ENCODE assay signal across 10 cellular contexts in the genomic region with DNA sequence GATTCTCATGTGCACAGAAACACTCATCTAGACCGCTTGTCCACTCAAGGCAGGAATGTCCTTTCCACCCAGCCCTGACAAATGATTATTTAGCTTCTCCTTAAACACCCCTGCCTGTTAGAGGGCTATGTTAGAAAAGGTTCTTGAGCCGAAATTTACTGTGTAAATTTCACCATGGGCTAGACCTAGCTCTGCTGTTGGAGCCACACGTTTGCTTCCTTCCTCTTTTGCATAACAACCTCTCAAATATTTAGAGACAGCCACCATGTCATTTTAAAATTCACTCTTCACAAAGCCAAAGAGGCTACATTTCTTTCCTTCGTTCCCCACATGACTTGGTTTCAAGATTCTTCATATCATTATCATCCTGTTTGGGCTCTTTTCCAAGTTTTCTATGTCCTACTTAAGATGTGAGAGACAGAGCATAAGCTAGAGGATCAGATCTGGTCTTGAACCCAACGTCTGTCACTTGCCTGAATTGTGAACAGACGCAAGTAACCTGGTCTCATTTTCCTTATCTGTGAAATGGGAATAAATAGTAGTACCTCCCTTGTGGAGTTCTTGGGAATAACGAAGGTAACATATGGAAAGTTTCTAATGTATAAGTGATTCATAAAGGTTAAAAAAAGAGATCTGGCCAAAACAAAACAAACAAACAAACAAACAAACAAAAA. TPM values are rescaled to one million over a fixed set of nuclear protein-coding genes. Genes with fewer than 3 reads are reported as not detected.
DNase-seq lines count a peak whose midpoint lies in the region; ATAC-seq, FAIRE-seq and TF ChIP-seq lines count a peak whose summit lies in the region.
"Had no signal": no experiment of that assay in that cellular context is flagged by ENCODE, and none has a peak within 500 bp of the region (broad histone marks: within the 10 kb centered on the region; RNA-seq: fewer than 3 reads in every experiment).

No MANE protein-coding gene starts in this region.

- FAIRE-seq in HepG2 (lab: Jason Lieb, UNC): no peak

- H4K20me1 ChIP-seq in DOHH2 (ENCODE audit: control insufficient read depth, insufficient read depth, low read depth, low read length) (no peaks in the 10 kb centered on the region), Loucy (ENCODE audit: insufficient read depth, low read length, poor library complexity, severe bottlenecking) (no peaks in the 10 kb centered on the region), HepG2 (ENCODE audit: insufficient read depth, low read length) (no peaks in the 10 kb centered on the region)

- no peak for TF ChIP-seq POLR2A in HepG2 (IDR thresholded peaks at IDR 0.05; ENCODE audit: insufficient read depth in 1 of 2, low read depth in 2 of 2, low read length in 2 of 2)

- TF ChIP-seq EP300 in HepG2 (IDR thresholded peaks at IDR 0.05; ENCODE audit: low read depth in 2 of 2, low read length in 2 of 2) (no peak), HepG2 (CRISPR knock-in tag; IDR thresholded peaks at IDR 0.05; ENCODE audit: borderline replicate concordance) (no peak)

- H3K9me2 ChIP-seq in DOHH2 (replicated peaks; ENCODE audit: control insufficient read depth, low read length) (no peaks in the 10 kb centered on the region), Loucy (replicated peaks; ENCODE audit: low read depth, low read length) (no peaks in the 10 kb centered on the region)

- H3F3A ChIP-seq in DOHH2 (ENCODE audit: control insufficient read depth, insufficient read depth): no peaks in the 10 kb centered on the region
- H3F3A ChIP-seq in Loucy (ENCODE audit: low read depth): no peaks in the 10 kb centered on the region

- H3K9me3 ChIP-seq in DOHH2 (ENCODE audit: control insufficient read depth, insufficient read depth, low read length) (no peaks in the 10 kb centered on the region), Loucy (ENCODE audit: insufficient read depth, low read depth, low read length) (no peaks in the 10 kb centered on the region), HepG2 (ENCODE audit: low read length) (no peaks in the 10 kb centered on the region)

- CTCF ChIA-PET in WTC11 (lab: Charles Lee): no interaction called here
- CTCF ChIA-PET in HepG2 (lab: Yijun Ruan, JAX; ENCODE audit: low intra/inter-chr PET ratio, low total read pairs): no interaction called here

- no peak for TF ChIP-seq RAD21 in HepG2 (CRISPR knock-in tag; IDR thresholded peaks at IDR 0.05)

- intact Hi-C loops in HepG2 (cut with micrococcal nuclease; ENCODE audit: unreplicated experiment): no loop called here

- 0 out of 2 replicates have a peak overlapping the region, but pooled peaks have one; percentile 19 for H3K27ac Mint-ChIP-seq in WTC11
- H3K27ac Mint-ChIP-seq in mesothelial cell of epicardium: peak overlapping the region; percentile 34

- WGBS in HepG2 (ENCODE audit: low lambda C conversion rate): 31% methylated on average over 6 of the region's 7 CpGs

- H3K9me3 Mint-ChIP-seq in WTC11 (no peaks in the 10 kb centered on the region), mesothelial cell of epicardium (peaks cover 22% of the 10 kb centered on the region)

- H3K4me1 Mint-ChIP-seq in WTC11 (peaks cover 40% of the 10 kb centered on the region), mesothelial cell of epicardium (peaks cover 35% of the 10 kb centered on the region)

- in situ Hi-C loops in HepG2 (cut with HindIII; ENCODE audit: extremely low pct_ligation_motif_present, low pct_unique_long_range_greater_than_20kb): no loop called here

- H3K9ac ChIP-seq in Loucy (ENCODE audit: low read depth, low read length, poor library complexity, severe bottlenecking) (no peak overlapping the region), HepG2 (ENCODE audit: insufficient read depth, low read depth, low read length) (no peak overlapping the region)

- DNase-seq in WTC11 (ENCODE audit: low spot score): no peak
- DNase-seq in mesothelial cell of epicardium (ENCODE audit: low spot score in 2 of 2, unreplicated experiment in 2 of 2): no peak
- DNase-seq in stimulated activated CD4-positive, alpha-beta T cell treated with anti-CD3 and anti-CD28 coated beads, Interleukin-15, amount 100 ng/mL, for 24 hours: no peak
- no peak for DNase-seq in HepG2 (ENCODE audit: low spot score)
- no peak for DNase-seq in foreskin fibroblast
- DNase-seq: activated CD4-positive, CD25-positive, alpha-beta regulatory T cell treated with anti-CD3 and anti-CD28 coated beads, Interleukin-2, amount 50 U/mL, for 72 hours had no signal

- H2AFZ ChIP-seq in Loucy (ENCODE audit: low read length) (no peak overlapping the region), HepG2 (ENCODE audit: low read length) (no peak overlapping the region)

- POLR2A ChIA-PET in WTC11 (lab: Charles Lee): no interaction called here
- POLR2A ChIA-PET in HepG2 (lab: Yijun Ruan, JAX): no interaction called here

- BruUV-seq in HepG2 (replicated peaks; lab: Mats Ljungman, UMichigan): no TSS peak

- TF ChIP-seq CTCF in DOHH2 (IDR thresholded peaks at IDR 0.05; ENCODE audit: low read depth, low read length, poor library complexity, severe bottlenecking): no peak
- no peak for TF ChIP-seq CTCF in Loucy (conservative IDR thresholded peaks at IDR 0.05; ENCODE audit: low read length)
- TF ChIP-seq CTCF in WTC11 (IDR thresholded peaks at IDR 0.05): no peak
- no peak for TF ChIP-seq CTCF in mesothelial cell of epicardium (IDR thresholded peaks at IDR 0.05; ENCODE audit: unreplicated experiment)
- TF ChIP-seq CTCF in HepG2 (CRISPR knock-in tag; IDR thresholded peaks at IDR 0.05): no peak
- no peak for TF ChIP-seq CTCF in foreskin fibroblast (IDR thresholded peaks at IDR 0.05; ENCODE audit: low read depth, low read length)

- no peaks in the 10 kb centered on the region for H3K36me3 Mint-ChIP-seq in WTC11
- H3K36me3 Mint-ChIP-seq in mesothelial cell of epicardium: peaks cover 9% of the 10 kb centered on the region

- H3K4me1 ChIP-seq in DOHH2 (ENCODE audit: control insufficient read depth, low read length) (peaks cover 46% of the 10 kb centered on the region), Loucy (ENCODE audit: insufficient read depth, low read length, poor library complexity, severe bottlenecking) (peaks cover 28% of the 10 kb centered on the region), HepG2 (ENCODE audit: insufficient read depth, low read length) (peaks cover 4% of the 10 kb centered on the region; the same call in 1 of the 2 replicates)

- no peak for ATAC-seq in WTC11
- ATAC-seq in HG02970 (IDR thresholded peaks at IDR 0.05; ENCODE audit: low FRiP score, unreplicated experiment): no peak
- ATAC-seq in HepG2: no peak
- ATAC-seq: HCT116 had no signal

- no peaks in the 10 kb centered on the region for H3K36me3 ChIP-seq in DOHH2 (ENCODE audit: control insufficient read depth, low read length)
- no peaks in the 10 kb centered on the region for H3K36me3 ChIP-seq in Loucy (ENCODE audit: insufficient read depth, low read length)
- no peaks in the 10 kb centered on the region for H3K36me3 ChIP-seq in HepG2 (replicated peaks in 1 of 2; ENCODE audit: control insufficient read depth in 1 of 2, insufficient read depth in 2 of 2, low read length in 2 of 2)

- H3K27me3 ChIP-seq in DOHH2 (ENCODE audit: control insufficient read depth, low read length) (no peaks in the 10 kb centered on the region), Loucy (ENCODE audit: insufficient read depth, low read length, poor library complexity, severe bottlenecking) (no peaks in the 10 kb centered on the region), HepG2 (ENCODE audit: control insufficient read depth in 1 of 2, insufficient read depth in 2 of 2, low read length in 2 of 2) (no peaks in the 10 kb centered on the region)

- H3K4me2 ChIP-seq in DOHH2 (ENCODE audit: low read length) (peak overlapping the region; percentile 62), Loucy (ENCODE audit: low read depth, low read length, poor library complexity, severe bottlenecking) (peak overlapping the region; percentile 16), HepG2 (ENCODE audit: low read depth, low read length) (no peak overlapping the region)

- peaks cover 81% of the 10 kb centered on the region for H3K79me2 ChIP-seq in DOHH2 (ENCODE audit: control insufficient read depth, low read length)
- peaks cover 72% of the 10 kb centered on the region for H3K79me2 ChIP-seq in Loucy (ENCODE audit: insufficient read depth, low read length)
- no peaks in the 10 kb centered on the region for H3K79me2 ChIP-seq in HepG2 (ENCODE audit: insufficient read depth, low read length)

- H3K4me3 ChIP-seq in DOHH2 (ENCODE audit: low read length) (peak overlapping the region; percentile 54), Loucy (ENCODE audit: low read length, poor library complexity, severe bottlenecking) (no peak overlapping the region), HepG2 (replicated peaks in 1 of 3; ENCODE audit: insufficient read depth in 1 of 3, low read depth in 2 of 3, low read length in 3 of 3) (no peak overlapping the region), foreskin fibroblast (ENCODE audit: low read depth in 1 of 2, low read length in 2 of 2) (no peak overlapping the region)

- H3K4me3 Mint-ChIP-seq in WTC11 (no peak overlapping the region), mesothelial cell of epicardium (no peak overlapping the region)

- H3K27ac ChIP-seq in DOHH2 (ENCODE audit: low read depth, low read length) (peak overlapping the region; percentile 56), HepG2 (ENCODE audit: extremely low read length, insufficient read depth, low read length) (no peak overlapping the region)

- H3K27me3 Mint-ChIP-seq in WTC11 (ENCODE audit: low read depth) (peaks cover 10% of the 10 kb centered on the region), mesothelial cell of epicardium (ENCODE audit: low read depth) (no peaks in the 10 kb centered on the region)

RNA-seq across cellular contexts. Expression of a gene that starts 6.6 kb away (rescaled TPM):
- total RNA-seq in WTC11 (2021): 12.5 to 13.4 TPM (median 13.1 TPM) in 3 replicates
- total RNA-seq in mesothelial cell of epicardium: 53.6 to 58.2 TPM (median 56.7 TPM) in 3 replicates
- total RNA-seq in HepG2 (2016; rRNA removed; fragmentation: Illumina TruSeq; extraction: Trizol): 0.02 TPM in 1 of 2 replicates, not detected in the other
- not detected in 2 replicates for total RNA-seq in HepG2 (2016; cell fraction: cytosol; rRNA removed; fragmentation: Illumina TruSeq; extraction: Trizol; ENCODE audit: low read depth)
- total RNA-seq in HepG2 (2016; cell fraction: insoluble cytoplasmic fraction; rRNA removed; fragmentation: Illumina TruSeq; extraction: Trizol): 0.03 and 0.09 TPM in 2 replicates
- total RNA-seq in HepG2 (2016; cell fraction: membrane; rRNA removed; fragmentation: Illumina TruSeq; extraction: Trizol): not detected in 2 replicates
- total RNA-seq in HepG2 (2016; cell fraction: nucleus; rRNA removed; fragmentation: Illumina TruSeq; extraction: Trizol): not detected in 2 replicates
- polyA plus RNA-seq in HepG2 (2011; rRNA removed): 0.04 and 0.12 TPM in 2 replicates
- polyA plus RNA-seq in HepG2 (2011; cell fraction: cytosol; rRNA removed): 0.01 and 0.03 TPM in 2 replicates
- polyA plus RNA-seq in HepG2 (2011; cell fraction: nucleus; rRNA removed): 0.10 and 0.17 TPM in 2 replicates
- polyA plus RNA-seq in HepG2 (2012): 0.04 TPM in 1 of 2 replicates, not detected in the other
- 0.18 TPM in 1 of 2 replicates, not detected in the other for polyA plus RNA-seq in HepG2 (2016; cell fraction: cytosol; fragmentation: Illumina TruSeq; extraction: Trizol; ENCODE audit: low read depth)
- not detected in 2 replicates for polyA plus RNA-seq in HepG2 (2016; cell fraction: insoluble cytoplasmic fraction; fragmentation: Illumina TruSeq; extraction: Trizol; ENCODE audit: low read depth)
- not detected in 2 replicates for polyA plus RNA-seq in HepG2 (2016; cell fraction: membrane; fragmentation: Illumina TruSeq; extraction: Trizol; ENCODE audit: low read depth)
- not detected in 2 replicates for polyA plus RNA-seq in HepG2 (2016; cell fraction: nucleus; fragmentation: Illumina TruSeq; extraction: Trizol; ENCODE audit: insufficient read depth, low read depth)
- 0.02 and 0.28 TPM in 2 replicates for polyA minus RNA-seq in HepG2 (2011; rRNA and poly(A)+ RNA removed; ENCODE audit: low replicate concordance)
- 0.09 TPM in 1 of 2 replicates, not detected in the other for polyA minus RNA-seq in HepG2 (2011; cell fraction: cytosol; rRNA and poly(A)+ RNA removed)
- polyA minus RNA-seq in HepG2 (2011; cell fraction: nucleus; rRNA and poly(A)+ RNA removed): 0.12 and 0.39 TPM in 2 replicates

Comparison
In these comparisons a context has a peak if more than half of its experiments do, and no peak if none do; other contexts are left out.
1. RNA of a gene that starts 6.6 kb away (total RNA-seq): 53.6 to 58.2 TPM in mesothelial cell of epicardium and 12.5 to 13.4 TPM in WTC11; 0.02 to 0.09 TPM in HepG2; every median in the first group is over 10 times any median in the second.